13 cellular contexts compared by ENCODE assay signal in the genomic region with DNA sequence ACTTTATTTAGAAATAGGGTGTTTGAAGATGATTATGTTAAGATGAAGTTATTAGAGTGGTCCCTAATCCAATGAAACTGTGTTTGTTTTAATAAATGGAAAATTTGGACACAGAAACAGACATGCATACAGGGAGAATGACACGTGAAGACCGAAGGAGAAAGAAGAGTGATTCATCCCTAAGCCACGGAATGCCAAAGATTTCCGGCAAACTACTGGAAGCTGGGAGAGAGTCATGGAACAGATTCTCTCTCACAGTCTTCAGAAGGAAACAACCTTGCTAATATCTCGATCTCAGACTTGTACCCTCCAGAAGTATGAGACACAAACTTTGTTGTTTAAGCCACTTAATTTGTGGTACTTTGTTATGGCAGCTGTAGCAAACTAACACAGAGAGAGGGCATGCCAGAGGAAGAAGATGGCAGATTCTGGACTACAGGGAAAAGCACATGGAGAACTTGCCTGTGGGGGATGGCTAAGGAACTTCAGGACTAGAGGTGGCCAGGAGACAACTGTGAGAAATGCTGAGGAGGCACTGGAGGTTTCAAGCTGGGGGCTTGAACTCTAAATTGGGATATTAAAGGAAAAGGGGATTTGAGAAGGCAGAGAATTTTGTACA.
DNase-seq lines count a peak whose midpoint lies in the region; ATAC-seq and TF ChIP-seq lines count a peak whose summit lies in the region.
"Had no signal": no experiment of that assay in that cellular context is flagged by ENCODE, and none has a peak within 500 bp of the region (broad histone marks: within the 10 kb centered on the region; RNA-seq: fewer than 3 reads in every experiment).

No MANE protein-coding gene starts in this region.

- TF ChIP-seq CTCF in fibroblast of lung (conservative IDR thresholded peaks at IDR 0.05 in 1 of 2, IDR thresholded peaks at IDR 0.05 in 1 of 2; ENCODE audit: low read depth in 1 of 2, low read length in 2 of 2) (no peak), osteoblast (IDR thresholded peaks at IDR 0.05; ENCODE audit: extremely low read depth, low read depth, low read length) (no peak)

- H3K27ac ChIP-seq in SJSA1 (peak overlapping the region; percentile 37; the same call in 1 of the 2 replicates), fibroblast of lung (ENCODE audit: insufficient read depth, low read length) (peak overlapping the region; percentile 42), osteoblast (ENCODE audit: low read depth, low read length) (no peak overlapping the region)
- H3K27ac ChIP-seq: neutrophil had no signal

- H3K27me3 ChIP-seq in SJSA1 (replicated peaks) (no peaks in the 10 kb centered on the region), fibroblast of lung (ENCODE audit: control insufficient read depth, insufficient read depth, low read length) (no peaks in the 10 kb centered on the region), osteoblast (ENCODE audit: insufficient read depth, low read length) (no peaks in the 10 kb centered on the region)
- H3K27me3 ChIP-seq: left lung, neutrophil had no signal

- peak; percentile 34 for DNase-seq in Caki2 (ENCODE audit: low read depth)
- DNase-seq in SJSA1 (ENCODE audit: low read depth in 1 of 2, low spot score in 2 of 2), result peak in 1 of 2 experiments; percentile 25
- DNase-seq in fibroblast of lung (ENCODE audit: low read depth in 2 of 2), result peak; percentile 12 to 89
- no peak for DNase-seq in osteoblast (ENCODE audit: insufficient read length, low spot score, missing footprints)
- no peak for DNase-seq in GDM1 (lab: John Stamatoyannopoulos, UW)
- no peak for DNase-seq in NCI-H748 treated with DMSO at 0.1 percent for 48 hours (lab: John Stamatoyannopoulos, UW)
- DNase-seq: Kasumi-1; left lung; NCI-H2107; stimulated activated CD4-positive, alpha-beta T cell treated with anti-CD3 and anti-CD28 coated beads, Interleukin-15, amount 100 ng/mL, for 24 hours had no signal

- in situ Hi-C loops in Caki2 (cut with HindIII; ENCODE audit: low pct_unique_long_range_greater_than_20kb, low sequenced_read_pairs), result no loop called here

- H4K20me1 ChIP-seq in fibroblast of lung (ENCODE audit: control insufficient read depth, extremely low read depth, insufficient read depth, low read length) (no peaks in the 10 kb centered on the region), osteoblast (ENCODE audit: insufficient read depth, low read length) (no peaks in the 10 kb centered on the region)

- H3K4me2 ChIP-seq in fibroblast of lung (ENCODE audit: extremely low read depth, insufficient read depth, low read length) (peak overlapping the region; percentile 37), osteoblast (ENCODE audit: insufficient read depth, low read length) (peak overlapping the region; percentile 53)

- no peak for ATAC-seq in HG03521 (IDR thresholded peaks at IDR 0.05; ENCODE audit: unreplicated experiment)
- ATAC-seq in HG03097 (IDR thresholded peaks at IDR 0.05; ENCODE audit: low FRiP score, unreplicated experiment), result no peak
- ATAC-seq: left lung had no signal

- no peaks in the 10 kb centered on the region for H3K79me2 ChIP-seq in fibroblast of lung (ENCODE audit: control insufficient read depth, insufficient read depth, low read length)
- H3K79me2 ChIP-seq in osteoblast (ENCODE audit: insufficient read depth, low read length), result no peaks in the 10 kb centered on the region

- H3K9me3 ChIP-seq in SJSA1 (replicated peaks) (no peaks in the 10 kb centered on the region), fibroblast of lung (ENCODE audit: control insufficient read depth, insufficient read depth, low read depth, low read length) (no peaks in the 10 kb centered on the region), osteoblast (ENCODE audit: low read depth, low read length) (no peaks in the 10 kb centered on the region)
- H3K9me3 ChIP-seq: left lung, neutrophil had no signal

- H2AFZ ChIP-seq in fibroblast of lung (ENCODE audit: low read length) (peak overlapping the region; percentile 77), osteoblast (ENCODE audit: low read length) (peak overlapping the region; percentile 80)

- H3K9ac ChIP-seq in fibroblast of lung (ENCODE audit: insufficient read depth, low read length), result no peak overlapping the region

- peaks cover 3% of the 10 kb centered on the region; the same call in 1 of the 2 replicates for H3K4me1 ChIP-seq in SJSA1 (replicated peaks)
- H3K4me1 ChIP-seq in fibroblast of lung (ENCODE audit: control insufficient read depth, extremely low read depth, insufficient read depth, low read length), result peaks cover 3% of the 10 kb centered on the region
- H3K4me1 ChIP-seq in osteoblast (ENCODE audit: insufficient read depth, low read length), result peaks cover 4% of the 10 kb centered on the region
- H3K4me1 ChIP-seq: left lung had no signal

- H3K36me3 ChIP-seq in SJSA1, result no peaks in the 10 kb centered on the region
- H3K36me3 ChIP-seq in fibroblast of lung (ENCODE audit: control insufficient read depth, insufficient read depth, low read length), result no peaks in the 10 kb centered on the region
- H3K36me3 ChIP-seq in osteoblast (ENCODE audit: insufficient read depth, low read length), result no peaks in the 10 kb centered on the region
- H3K36me3 ChIP-seq: left lung, neutrophil had no signal

- H3K4me3 ChIP-seq in SJSA1 (no peak overlapping the region), fibroblast of lung (replicated peaks in 1 of 4; ENCODE audit: control extremely low read depth in 1 of 4, insufficient read depth in 1 of 4, low read depth in 3 of 4, low read length in 4 of 4) (no peak overlapping the region), osteoblast (ENCODE audit: insufficient read depth, low read length) (no peak overlapping the region)
- H3K4me3 ChIP-seq: left lung had no signal

Comparison
In these comparisons a context has a peak if more than half of its experiments do, and no peak if none do; other contexts are left out.
1. DNase-seq: peak in Caki2 (single experiment) and fibroblast of lung (2 of 2); none in osteoblast (single experiment), GDM1 (single experiment) and NCI-H748 treated with DMSO at 0.1 percent for 48 hours (single experiment).